8 cellular contexts compared by ENCODE assay signal in genomic region chr5:146203872-146204192, GRCh38. TPM values are rescaled to one million over a fixed set of nuclear protein-coding genes. Genes with fewer than 3 reads are reported as not detected.
DNase-seq lines count a peak whose midpoint lies in the region; ATAC-seq and TF ChIP-seq lines count a peak whose summit lies in the region.

No MANE protein-coding gene starts in this region.

- H3K27me3 ChIP-seq in naive thymus-derived CD4-positive, alpha-beta T cell (ENCODE audit: control insufficient read depth in 2 of 2, insufficient read depth in 2 of 2, low read length in 2 of 2): no peaks in the 10 kb centered on the region

- peaks cover 12 to 17% of the 10 kb centered on the region in 2 donors for H3K4me1 ChIP-seq in naive thymus-derived CD4-positive, alpha-beta T cell (ENCODE audit: control insufficient read depth in 2 of 2, insufficient read depth in 2 of 2, low read length in 2 of 2)

- CTCF ChIA-PET in naive thymus-derived CD4-positive, alpha-beta T cell (lab: Charles Lee): no interaction called here

- no peak for TF ChIP-seq CTCF in GM12865 (IDR thresholded peaks at IDR 0.05; ENCODE audit: insufficient read depth, low read depth, low read length, missing control alignments)
- TF ChIP-seq CTCF in coronary artery (IDR thresholded peaks at IDR 0.05): no peak

- intact Hi-C loops in naive thymus-derived CD4-positive, alpha-beta T cell (cut with micrococcal nuclease): loop anchor here (1.0 kb wide), 3 partner anchors 10 to 243 kb away; partner anchors contain the start of genes LARS1 (in 2 of the 2) and TCERG1 (in 2 of the 2)

- no peak overlapping the region for H3K4me3 Mint-ChIP-seq in naive thymus-derived CD4-positive, alpha-beta T cell

- DNase-seq in GM12865 (ENCODE audit: low read depth) (no peak), coronary artery (ENCODE audit: low spot score) (no peak), LoVo (ENCODE audit: low spot score) (no peak), cerebellum (ENCODE audit: low spot score) (no peak), DMS153 (lab: John Stamatoyannopoulos, UW) (no peak)
- DNase-seq in naive thymus-derived CD4-positive, alpha-beta T cell: peak in 2 of 9 donors; percentile 12 to 35

- no peaks in the 10 kb centered on the region for H3K36me3 Mint-ChIP-seq in naive thymus-derived CD4-positive, alpha-beta T cell

- no peaks in the 10 kb centered on the region for H3K27me3 Mint-ChIP-seq in naive thymus-derived CD4-positive, alpha-beta T cell

- H3K9me3 Mint-ChIP-seq in naive thymus-derived CD4-positive, alpha-beta T cell: no peaks in the 10 kb centered on the region

- H3K4me3 ChIP-seq in GM12865 (ENCODE audit: low read depth, low read length) (peak overlapping the region; percentile 93), coronary artery (peak overlapping the region; percentile 98)
- H3K4me3 ChIP-seq in naive thymus-derived CD4-positive, alpha-beta T cell (ENCODE audit: low read length): peak overlapping the region; percentile 81

- POLR2A ChIA-PET in naive thymus-derived CD4-positive, alpha-beta T cell (lab: Charles Lee): interaction anchor here (2.0 kb wide), 1 partner anchor 21 kb away, joined by 16 read pairs; the partner anchor contains the start of gene LARS1

- H3K27ac ChIP-seq in coronary artery: peak overlapping the region; percentile 85 to 94
- H3K27ac ChIP-seq in naive thymus-derived CD4-positive, alpha-beta T cell (ENCODE audit: low read depth, low read length): peak overlapping the region; percentile 86

- H3K36me3 ChIP-seq in naive thymus-derived CD4-positive, alpha-beta T cell (ENCODE audit: control insufficient read depth in 2 of 3, insufficient read depth in 3 of 3, low read length in 3 of 3): no peaks in the 10 kb centered on the region

- ATAC-seq in HG03342 (IDR thresholded peaks at IDR 0.05; ENCODE audit: unreplicated experiment): peak; percentile 11
- ATAC-seq in naive thymus-derived CD4-positive, alpha-beta T cell: peak; percentile 20
- ATAC-seq in GM18907 (IDR thresholded peaks at IDR 0.05; ENCODE audit: unreplicated experiment): no peak

- peaks cover 8 to 35% (median 25%) of the 10 kb centered on the region in 7 donors for H3K4me1 Mint-ChIP-seq in naive thymus-derived CD4-positive, alpha-beta T cell

- H3K27ac Mint-ChIP-seq in naive thymus-derived CD4-positive, alpha-beta T cell: no peak overlapping the region

- H3K9me3 ChIP-seq in naive thymus-derived CD4-positive, alpha-beta T cell (ENCODE audit: control insufficient read depth in 2 of 3, low read length in 3 of 3): no peaks in the 10 kb centered on the region

RNA-seq across cellular contexts. Expression of gene RBM27, which starts 0.4 kb away (rescaled TPM):
- total RNA-seq in naive thymus-derived CD4-positive, alpha-beta T cell: 10 to 100 TPM; 19.8 to 32.2 (median 25.6) TPM
- polyA plus RNA-seq in naive thymus-derived CD4-positive, alpha-beta T cell: 10 to 100 TPM in 1 of 2 donors, 1 to 10 TPM in 1; 7.4 to 11.7 TPM
- total RNA-seq in cerebellum: 42.8 TPM

RNA-seq across cellular contexts. Expression of gene LARS1, which starts 21.4 kb away (rescaled TPM):
- 100 to 1,000 TPM in 3 of 5 experiments, 10 to 100 TPM in 2; 72.6 to 142 (median 127) TPM for total RNA-seq in naive thymus-derived CD4-positive, alpha-beta T cell
- polyA plus RNA-seq in naive thymus-derived CD4-positive, alpha-beta T cell: 100 to 1,000 TPM in 1 of 2 donors, 10 to 100 TPM in 1; 87.3 to 105 TPM
- total RNA-seq in cerebellum: 122 TPM
